In the genomic region with DNA sequence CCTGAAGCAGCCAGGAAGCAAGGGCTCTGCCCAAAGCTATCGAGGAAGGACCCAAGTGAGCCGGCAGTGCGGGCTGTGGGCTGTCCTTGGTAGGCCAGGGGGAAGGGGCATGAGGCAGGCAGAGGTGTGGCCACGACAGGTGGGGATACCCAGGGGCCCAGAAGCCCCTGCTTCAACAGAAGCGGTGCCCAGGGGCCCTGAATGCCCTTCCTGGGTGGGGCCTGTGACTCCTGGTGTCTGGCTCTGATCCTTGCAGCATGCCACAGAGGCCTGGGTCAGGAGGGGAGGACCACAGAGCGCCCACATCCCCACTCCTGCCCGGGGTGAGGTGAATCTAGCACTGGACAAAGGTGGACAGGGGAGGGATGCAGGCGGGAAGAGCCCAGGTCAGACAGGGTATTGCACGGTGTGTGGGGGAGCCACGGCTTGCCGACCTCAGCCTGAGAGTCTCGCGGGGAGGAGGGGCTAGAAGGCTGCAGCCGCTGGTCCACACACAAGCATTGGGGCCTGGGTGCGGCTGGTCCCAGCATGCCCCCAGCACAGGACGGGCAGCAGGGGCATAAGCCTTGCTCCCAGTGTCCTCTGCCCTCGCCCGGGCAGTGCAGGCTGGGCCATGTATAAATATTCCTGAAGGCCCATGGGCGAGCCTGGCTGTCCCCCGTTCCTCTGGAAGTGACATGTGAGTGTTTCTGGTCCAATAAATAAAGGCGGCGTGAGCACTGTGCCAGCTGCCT, we compare ENCODE assay signal across 1 cellular context.
TF ChIP-seq lines count a peak whose summit lies in the region.

No MANE protein-coding gene starts in this region.

TF ChIP-seq in endothelial cell of umbilical vein, 7 proteins besides CTCF, POLR2A, EP300 and RAD21:
- TF ChIP-seq EZH2 (IDR thresholded peaks at IDR 0.05; ENCODE audit: borderline replicate concordance, low read depth, low read length, severe bottlenecking) (no peak), JUN (IDR thresholded peaks at IDR 0.05; ENCODE audit: borderline replicate concordance, insufficient read depth, insufficient read length, low read depth) (no peak), GATA2 (IDR thresholded peaks at IDR 0.05; ENCODE audit: insufficient read depth, insufficient read length, low read depth, low read length) (no peak), POLR2AphosphoS5 (IDR thresholded peaks at IDR 0.05; ENCODE audit: insufficient read depth, low read depth, low read length) (no peak), MYC (IDR thresholded peaks at IDR 0.05; ENCODE audit: low read depth, low read length) (no peak), FOS (IDR thresholded peaks at IDR 0.05; ENCODE audit: borderline replicate concordance, insufficient read depth, low read length) (no peak)
- TF ChIP-seq, protein P1, sequence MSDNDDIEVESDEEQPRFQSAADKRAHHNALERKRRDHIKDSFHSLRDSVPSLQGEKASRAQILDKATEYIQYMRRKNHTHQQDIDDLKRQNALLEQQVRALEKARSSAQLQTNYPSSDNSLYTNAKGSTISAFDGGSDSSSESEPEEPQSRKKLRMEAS (IDR thresholded peaks at IDR 0.05; ENCODE audit: insufficient read depth, insufficient read length) = no peak
